Comparison of ENCODE assay signal across 32 cellular contexts in genomic region chr12:30779578-30779977, GRCh38.
"Had no signal": no experiment of that assay in that cellular context is flagged by ENCODE, and none has a peak within 500 bp of the region (broad histone marks: within the 10 kb centered on the region; RNA-seq: fewer than 3 reads in every experiment).

No MANE protein-coding gene starts in this region.

- H3K4me2 ChIP-seq: PC-9 had no signal

- H3K27ac ChIP-seq: PC-9, RWPE1, SJCRH30, SK-N-MC had no signal

- H3K27ac Mint-ChIP-seq: T-cell had no signal

- H3K36me3 ChIP-seq: MG63, SJCRH30 had no signal

- FAIRE-seq: RCC 7860 had no signal

- H3K4me3 ChIP-seq: MG63, PC-9, SJCRH30, SK-N-MC had no signal

- H3K4me3 Mint-ChIP-seq: T-cell had no signal

- H3K27me3 ChIP-seq: MG63, SJCRH30 had no signal

- H3K4me1 ChIP-seq: SJCRH30 had no signal

- H3K36me3 Mint-ChIP-seq: T-cell had no signal

- ATAC-seq: Panc1, Right ventricle myocardium inferior, SK-N-SH treated with all-trans-retinoic acid at 6 μM for 48 hours, T-cell had no signal

- DNase-seq: Karpas-422, MG63, NCI-H1048, NCI-H1092 treated with DMSO at 0.1 percent for 48 hours, NCI-H1105 treated with DMSO at 0.1 percent for 48 hours, NCI-H1417, NCI-H1436, NCI-H146, NCI-H1694, NCI-H187, NCI-H1930, NCI-H2081 treated with DMSO at 0.1 percent for 48 hours, NCI-H2107, NCI-H226, NCI-H446 treated with DMSO at 0.1 percent for 48 hours, NCI-H510A, NCI-H524, NCI-H526, NCI-H69, NCI-H748 treated with DMSO at 0.1 percent for 48 hours, NCI-H82, PC-9, SHP77, SIG-M5, SJCRH30, T-cell had no signal

- H3K4me1 Mint-ChIP-seq: T-cell had no signal

- H2AFZ ChIP-seq: PC-9 had no signal
